Comparison of ENCODE assay signal across 1 cellular context in the genomic region with DNA sequence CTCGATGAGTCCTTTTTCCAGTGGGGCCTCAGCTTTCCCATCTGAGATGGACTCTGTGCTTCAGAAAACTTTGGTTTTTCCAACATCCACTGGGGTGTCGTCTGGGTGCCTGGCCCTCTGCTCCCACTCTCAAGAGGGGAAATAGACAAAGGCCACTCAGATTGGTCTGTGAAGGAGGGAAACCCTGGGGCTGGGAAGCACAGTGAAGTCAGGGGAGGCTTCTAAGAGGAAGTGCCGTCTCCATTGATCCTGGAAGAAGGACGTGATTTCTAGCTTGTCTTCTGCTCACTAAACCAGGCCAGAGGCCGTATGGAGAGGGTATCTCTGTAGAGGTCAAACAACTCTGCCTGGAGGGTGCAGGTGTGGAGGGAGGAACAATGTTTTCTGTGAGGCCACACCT.
TF ChIP-seq lines count a peak whose summit lies in the region.

No MANE protein-coding gene starts in this region.

TF ChIP-seq in K562, 482 proteins besides CTCF, POLR2A, EP300 and RAD21 (continued from another document):
- TF ChIP-seq, protein P1, sequence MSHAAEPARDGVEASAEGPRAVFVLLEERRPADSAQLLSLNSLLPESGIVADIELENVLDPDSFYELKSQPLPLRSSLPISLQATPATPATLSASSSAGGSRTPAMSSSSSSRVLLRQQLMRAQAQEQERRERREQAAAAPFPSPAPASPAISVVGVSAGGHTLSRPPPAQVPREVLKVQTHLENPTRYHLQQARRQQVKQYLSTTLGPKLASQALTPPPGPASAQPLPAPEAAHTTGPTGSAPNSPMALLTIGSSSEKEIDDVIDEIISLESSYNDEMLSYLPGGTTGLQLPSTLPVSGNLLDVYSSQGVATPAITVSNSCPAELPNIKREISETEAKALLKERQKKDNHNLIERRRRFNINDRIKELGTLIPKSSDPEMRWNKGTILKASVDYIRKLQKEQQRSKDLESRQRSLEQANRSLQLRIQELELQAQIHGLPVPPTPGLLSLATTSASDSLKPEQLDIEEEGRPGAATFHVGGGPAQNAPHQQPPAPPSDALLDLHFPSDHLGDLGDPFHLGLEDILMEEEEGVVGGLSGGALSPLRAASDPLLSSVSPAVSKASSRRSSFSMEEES (CRISPR knock-in tag; IDR thresholded peaks at IDR 0.05): peak; percentile 1; the same call in 1 of the 2 replicates
- TF ChIP-seq ESRRA (IDR thresholded peaks at IDR 0.05; ENCODE audit: borderline replicate concordance, low read depth) (no peak), EGR1 (conservative IDR thresholded peaks at IDR 0.05) (no peak), SAFB2 (IDR thresholded peaks at IDR 0.05; ENCODE audit: borderline replicate concordance, low read depth, low read length, severe bottlenecking) (no peak), TEAD1 (CRISPR knock-in tag; IDR thresholded peaks at IDR 0.05) (0 out of 4 replicates have a peak, but pooled peaks of 1 of the 2 experiments have one; percentile 3), PRMT5 (CRISPR knock-in tag; IDR thresholded peaks at IDR 0.05) (no peak)
- TF ChIP-seq, protein P2, sequence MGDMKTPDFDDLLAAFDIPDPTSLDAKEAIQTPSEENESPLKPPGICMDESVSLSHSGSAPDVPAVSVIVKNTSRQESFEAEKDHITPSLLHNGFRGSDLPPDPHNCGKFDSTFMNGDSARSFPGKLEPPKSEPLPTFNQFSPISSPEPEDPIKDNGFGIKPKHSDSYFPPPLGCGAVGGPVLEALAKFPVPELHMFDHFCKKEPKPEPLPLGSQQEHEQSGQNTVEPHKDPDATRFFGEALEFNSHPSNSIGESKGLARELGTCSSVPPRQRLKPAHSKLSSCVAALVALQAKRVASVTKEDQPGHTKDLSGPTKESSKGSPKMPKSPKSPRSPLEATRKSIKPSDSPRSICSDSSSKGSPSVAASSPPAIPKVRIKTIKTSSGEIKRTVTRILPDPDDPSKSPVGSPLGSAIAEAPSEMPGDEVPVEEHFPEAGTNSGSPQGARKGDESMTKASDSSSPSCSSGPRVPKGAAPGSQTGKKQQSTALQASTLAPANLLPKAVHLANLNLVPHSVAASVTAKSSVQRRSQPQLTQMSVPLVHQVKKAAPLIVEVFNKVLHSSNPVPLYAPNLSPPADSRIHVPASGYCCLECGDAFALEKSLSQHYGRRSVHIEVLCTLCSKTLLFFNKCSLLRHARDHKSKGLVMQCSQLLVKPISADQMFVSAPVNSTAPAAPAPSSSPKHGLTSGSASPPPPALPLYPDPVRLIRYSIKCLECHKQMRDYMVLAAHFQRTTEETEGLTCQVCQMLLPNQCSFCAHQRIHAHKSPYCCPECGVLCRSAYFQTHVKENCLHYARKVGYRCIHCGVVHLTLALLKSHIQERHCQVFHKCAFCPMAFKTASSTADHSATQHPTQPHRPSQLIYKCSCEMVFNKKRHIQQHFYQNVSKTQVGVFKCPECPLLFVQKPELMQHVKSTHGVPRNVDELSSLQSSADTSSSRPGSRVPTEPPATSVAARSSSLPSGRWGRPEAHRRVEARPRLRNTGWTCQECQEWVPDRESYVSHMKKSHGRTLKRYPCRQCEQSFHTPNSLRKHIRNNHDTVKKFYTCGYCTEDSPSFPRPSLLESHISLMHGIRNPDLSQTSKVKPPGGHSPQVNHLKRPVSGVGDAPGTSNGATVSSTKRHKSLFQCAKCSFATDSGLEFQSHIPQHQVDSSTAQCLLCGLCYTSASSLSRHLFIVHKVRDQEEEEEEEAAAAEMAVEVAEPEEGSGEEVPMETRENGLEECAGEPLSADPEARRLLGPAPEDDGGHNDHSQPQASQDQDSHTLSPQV (IDR thresholded peaks at IDR 0.05): 0 out of 2 replicates have a peak, but pooled peaks have one; percentile 17
